ENCODE assay signal across 13 cellular contexts in the genomic region with DNA sequence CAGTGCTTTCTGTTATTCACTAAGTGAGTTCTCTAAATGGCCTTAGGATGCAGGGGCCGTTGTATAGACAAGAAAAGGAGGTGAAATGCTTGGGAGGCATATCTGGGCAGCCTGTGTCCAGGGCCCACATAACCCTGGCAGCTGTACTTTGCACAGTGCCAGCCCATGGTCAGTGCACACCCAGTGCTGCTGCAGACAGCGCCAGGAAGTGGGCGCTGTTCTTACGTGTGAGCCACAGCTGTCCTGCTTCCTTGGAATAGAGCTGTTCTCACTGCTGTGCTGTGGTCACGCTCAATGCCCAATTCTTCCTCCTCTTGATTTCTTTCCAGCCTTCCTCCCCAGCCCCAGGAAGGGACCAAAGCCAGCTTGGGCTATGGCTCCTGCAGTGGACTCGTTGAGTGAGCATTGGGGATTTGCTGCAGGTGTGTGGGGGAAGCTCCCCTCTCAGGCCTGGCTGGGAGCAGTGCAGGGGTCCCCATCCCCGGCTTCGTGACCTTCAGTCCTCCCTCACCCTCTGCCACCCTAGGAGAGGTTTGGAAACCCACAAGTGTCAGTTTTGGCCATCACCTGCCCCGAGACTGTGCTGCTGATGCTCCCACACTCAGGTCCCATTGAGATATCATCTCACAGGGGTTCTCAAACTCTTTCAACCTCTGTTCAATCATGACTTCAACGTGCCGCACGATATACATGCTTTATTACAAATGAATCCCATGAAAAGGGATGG.
"Had no signal": no experiment of that assay in that cellular context is flagged by ENCODE, and none has a peak within 500 bp of the region (broad histone marks: within the 10 kb centered on the region; RNA-seq: fewer than 3 reads in every experiment).

No MANE protein-coding gene starts in this region.

- H3K4me1 ChIP-seq: esophagus squamous epithelium, neural progenitor cell had no signal

- H2AFZ ChIP-seq: neural progenitor cell had no signal

- H3K4me3 ChIP-seq: esophagus squamous epithelium, neural progenitor cell, smooth muscle cell, thoracic aorta had no signal

- H3K9ac ChIP-seq: neural progenitor cell had no signal

- ATAC-seq: left cardiac atrium; stimulated activated memory B cell treated with anti-CD40 and anti-IgM and Interleukin-4, amounts not matched to agents 10 μg/mL and 1 μg/mL and 100 μg/mL, for 72 hours had no signal

- H3K27me3 ChIP-seq: neural progenitor cell had no signal

- DNase-seq: activated CD4-positive, alpha-beta T cell treated with anti-CD3 and anti-CD28 coated beads, Interleukin-2, amount 50 U/mL, for 48 hours; activated gamma-delta T cell treated with Interleukin-2 at 50 U/mL for 16 hours; effector CD4-positive, alpha-beta T cell; esophagus squamous epithelium; left cardiac atrium; right cardiac atrium; stimulated activated CD4-positive, alpha-beta T cell treated with anti-CD3 and anti-CD28 coated beads, Interleukin-4, amount 100 ng/mL, for 1 hour; T-helper 2 cell had no signal

- H3K4me2 ChIP-seq: neural progenitor cell, smooth muscle cell had no signal

- H3K9me3 ChIP-seq: thoracic aorta had no signal

- H3K27ac ChIP-seq: esophagus squamous epithelium, neural progenitor cell, thoracic aorta, VCaP had no signal

- H3K36me3 ChIP-seq: esophagus squamous epithelium, neural progenitor cell, thoracic aorta had no signal
